ENCODE assay signal across 1 cellular context in genomic region chr5:132108957-132109356, GRCh38.
A peak's percentile ranks its signal among the peaks of the same experiment; 100 is the strongest.
TF ChIP-seq lines count a peak whose summit lies in the region.

No MANE protein-coding gene starts in this region.

TF ChIP-seq in HEK293, 187 proteins besides CTCF, POLR2A, EP300 and RAD21:
- TF ChIP-seq ZNF146 (tag by site-specific recombination; IDR thresholded peaks at IDR 0.05) (peak; percentile 92), ZNF580 (tag by site-specific recombination; IDR thresholded peaks at IDR 0.05) (peak; percentile 53; the same call in 1 of the 2 replicates)
